10 cellular contexts compared by ENCODE assay signal in the genomic region with DNA sequence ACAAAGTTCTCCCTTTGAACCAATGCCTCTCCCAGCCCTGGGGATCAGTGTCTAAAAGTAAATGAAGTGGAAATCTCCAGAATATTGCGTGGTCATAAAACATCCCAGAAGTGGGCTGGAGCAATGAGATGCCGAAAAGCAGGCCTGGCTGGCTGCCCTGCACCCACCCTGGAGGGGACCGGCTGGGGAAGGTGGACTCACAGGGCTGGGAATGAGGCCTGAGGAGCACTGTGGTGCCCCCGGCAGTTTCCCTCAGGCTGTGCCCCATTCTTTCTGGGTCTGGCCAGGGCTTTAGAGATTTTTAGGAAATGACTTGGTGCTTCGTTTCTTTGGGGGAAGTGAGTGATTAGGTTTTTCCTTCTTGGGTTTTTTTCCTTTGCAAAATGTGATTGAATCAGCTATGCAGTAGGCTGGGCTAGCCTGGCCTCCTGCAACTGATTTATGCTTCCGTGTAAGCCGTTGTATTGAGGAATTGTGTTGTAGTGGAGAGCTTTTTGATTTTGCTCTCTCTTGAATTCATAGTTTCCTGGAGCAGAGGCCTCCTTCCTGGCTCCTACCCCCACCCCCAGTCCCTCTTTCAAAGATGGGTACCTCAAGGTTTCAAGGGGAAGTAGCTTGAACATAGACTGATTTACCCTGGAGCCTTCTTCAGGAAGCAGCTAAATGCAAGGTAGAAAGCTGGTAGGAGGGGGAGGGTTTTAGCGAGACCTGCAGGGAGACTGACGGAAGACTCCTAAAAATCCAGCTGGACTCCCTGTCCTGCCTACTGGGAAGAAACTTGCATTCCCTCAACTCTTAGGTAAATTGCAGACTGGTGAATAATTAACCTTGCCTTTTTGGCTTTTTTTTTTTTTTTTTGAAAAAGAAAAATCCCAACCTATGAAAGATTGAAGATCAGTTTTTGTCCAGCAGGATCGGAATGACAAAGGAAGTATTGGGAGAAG.
DNase-seq lines count a peak whose midpoint lies in the region; ATAC-seq and TF ChIP-seq lines count a peak whose summit lies in the region.
"Had no signal": no experiment of that assay in that cellular context is flagged by ENCODE, and none has a peak within 500 bp of the region (broad histone marks: within the 10 kb centered on the region; RNA-seq: fewer than 3 reads in every experiment).

No MANE protein-coding gene starts in this region.

- H3K27ac Mint-ChIP-seq in activated T-cell treated with anti-CD3 and anti-CD28 coated beads, Interleukin-2, amount 50 U/mL, for 24 hours, result peak overlapping the region; percentile 55
- H3K27ac Mint-ChIP-seq: T-helper 2 cell treated with Interferon-gamma antibody and Interleukin-4, amounts not matched to agents 5 μg/mL and 100 μg/mL, for 36 hours had no signal

- H3K9ac ChIP-seq in stomach smooth muscle (ENCODE audit: low read length in 2 of 2), result peak overlapping the region in 1 of 2 donors; percentile 77

- no peaks in the 10 kb centered on the region for H3K36me3 ChIP-seq in kidney epithelial cell (ENCODE audit: control insufficient read depth, insufficient read depth, low read length)
- peaks cover 0 to 3% of the 10 kb centered on the region in 2 donors for H3K36me3 ChIP-seq in stomach smooth muscle (ENCODE audit: control insufficient read depth in 2 of 2, insufficient read depth in 2 of 2, low read length in 2 of 2)

- intact Hi-C loops in posterior vena cava (cut with DNase I), result loop anchor here in 1 of 2 donors (2.0 kb wide), 1 partner anchor 281 kb away; no protein-coding TSS in a partner anchor

- H3K4me1 ChIP-seq in stomach smooth muscle (ENCODE audit: control insufficient read depth, insufficient read depth, low read length), result peaks cover 69% of the 10 kb centered on the region

- peaks cover 23% of the 10 kb centered on the region for H3K4me1 Mint-ChIP-seq in activated T-cell treated with anti-CD3 and anti-CD28 coated beads, Interleukin-2, amount 50 U/mL, for 24 hours (ENCODE audit: low read depth)
- peaks cover 21% of the 10 kb centered on the region for H3K4me1 Mint-ChIP-seq in activated T-cell treated with anti-CD3 and anti-CD28 coated beads, Interleukin-2, amount 50 U/mL, for 4 hours (ENCODE audit: low read depth)

- no peaks in the 10 kb centered on the region for H3K9me3 ChIP-seq in stomach smooth muscle (ENCODE audit: control insufficient read depth in 2 of 2, low read length in 2 of 2)

- no peak for ATAC-seq in activated T-cell treated with anti-CD3 and anti-CD28 coated beads, Interleukin-2, amount 50 U/mL, for 4 hours
- ATAC-seq: stimulated activated naive CD8-positive, alpha-beta T cell treated with anti-CD3 and anti-CD28 coated beads, Interleukin-15, Interleukin-2, amounts not matched to agents 100 U/mL and 50 U/mL, for 24 hours had no signal

- H3K27me3 ChIP-seq in kidney epithelial cell (ENCODE audit: control insufficient read depth, insufficient read depth, low read length), result no peaks in the 10 kb centered on the region
- H3K27me3 ChIP-seq in stomach smooth muscle (ENCODE audit: control insufficient read depth in 1 of 2, insufficient read depth in 2 of 2, low read length in 2 of 2), result no peaks in the 10 kb centered on the region

- no peaks in the 10 kb centered on the region for H3K9me3 Mint-ChIP-seq in activated T-cell treated with anti-CD3 and anti-CD28 coated beads, Interleukin-2, amount 50 U/mL, for 24 hours
- no peaks in the 10 kb centered on the region for H3K9me3 Mint-ChIP-seq in activated T-cell treated with anti-CD3 and anti-CD28 coated beads, Interleukin-2, amount 50 U/mL, for 4 hours
- H3K9me3 Mint-ChIP-seq: T-helper 2 cell treated with Interferon-gamma antibody and Interleukin-4, amounts not matched to agents 5 μg/mL and 100 μg/mL, for 36 hours had no signal

- TF ChIP-seq CTCF in kidney epithelial cell (IDR thresholded peaks at IDR 0.05; ENCODE audit: insufficient read depth, low read length, poor library complexity, severe bottlenecking), result no peak

- H3K27ac ChIP-seq in stomach smooth muscle (ENCODE audit: low read length), result peak overlapping the region; percentile 75

- H3K27me3 Mint-ChIP-seq in activated T-cell treated with anti-CD3 and anti-CD28 coated beads, Interleukin-2, amount 50 U/mL, for 24 hours, result peaks cover 9% of the 10 kb centered on the region
- H3K27me3 Mint-ChIP-seq in activated T-cell treated with anti-CD3 and anti-CD28 coated beads, Interleukin-2, amount 50 U/mL, for 4 hours (ENCODE audit: low read depth), result peaks cover 8% of the 10 kb centered on the region

- H3K4me3 Mint-ChIP-seq in activated T-cell treated with anti-CD3 and anti-CD28 coated beads, Interleukin-2, amount 50 U/mL, for 24 hours, result peak overlapping the region; percentile 2
- H3K4me3 Mint-ChIP-seq in activated T-cell treated with anti-CD3 and anti-CD28 coated beads, Interleukin-2, amount 50 U/mL, for 4 hours, result no peak overlapping the region
- H3K4me3 Mint-ChIP-seq: T-helper 2 cell treated with Interferon-gamma antibody and Interleukin-4, amounts not matched to agents 5 μg/mL and 100 μg/mL, for 36 hours had no signal

- H3K4me3 ChIP-seq in kidney epithelial cell (ENCODE audit: low read depth, low read length), result peak overlapping the region; percentile 6
- peak overlapping the region; percentile 59 to 82 for H3K4me3 ChIP-seq in stomach smooth muscle (ENCODE audit: low read length in 2 of 2)

- DNase-seq in activated T-cell treated with anti-CD3 and anti-CD28 coated beads, Interleukin-2, amount 50 U/mL, for 24 hours, result no peak
- no peak for DNase-seq in activated T-cell treated with anti-CD3 and anti-CD28 coated beads, Interleukin-2, amount 50 U/mL, for 4 hours
- peak; percentile 42 for DNase-seq in UCSD-AML1 (lab: John Stamatoyannopoulos, UW; ENCODE audit: unreplicated experiment)
- no peak for DNase-seq in kidney epithelial cell (ENCODE audit: low read depth)
- DNase-seq in stimulated activated naive CD4-positive, alpha-beta T cell (lab: John Stamatoyannopoulos, UW), result no peak
- no peak for DNase-seq in SHP77 treated with DMSO at 0.1 percent for 48 hours (lab: John Stamatoyannopoulos, UW)
- no peak for DNase-seq in posterior vena cava (ENCODE audit: low spot score)
- DNase-seq: stimulated activated naive CD8-positive, alpha-beta T cell treated with anti-CD3 and anti-CD28 coated beads, Interleukin-15, Interleukin-2, amounts not matched to agents 100 U/mL and 50 U/mL, for 24 hours had no signal

- H3K36me3 Mint-ChIP-seq in activated T-cell treated with anti-CD3 and anti-CD28 coated beads, Interleukin-2, amount 50 U/mL, for 24 hours (ENCODE audit: low read depth), result no peaks in the 10 kb centered on the region
- H3K36me3 Mint-ChIP-seq in activated T-cell treated with anti-CD3 and anti-CD28 coated beads, Interleukin-2, amount 50 U/mL, for 4 hours (ENCODE audit: insufficient read depth), result no peaks in the 10 kb centered on the region
